ENCODE assay signal across 8 cellular contexts in the genomic region with DNA sequence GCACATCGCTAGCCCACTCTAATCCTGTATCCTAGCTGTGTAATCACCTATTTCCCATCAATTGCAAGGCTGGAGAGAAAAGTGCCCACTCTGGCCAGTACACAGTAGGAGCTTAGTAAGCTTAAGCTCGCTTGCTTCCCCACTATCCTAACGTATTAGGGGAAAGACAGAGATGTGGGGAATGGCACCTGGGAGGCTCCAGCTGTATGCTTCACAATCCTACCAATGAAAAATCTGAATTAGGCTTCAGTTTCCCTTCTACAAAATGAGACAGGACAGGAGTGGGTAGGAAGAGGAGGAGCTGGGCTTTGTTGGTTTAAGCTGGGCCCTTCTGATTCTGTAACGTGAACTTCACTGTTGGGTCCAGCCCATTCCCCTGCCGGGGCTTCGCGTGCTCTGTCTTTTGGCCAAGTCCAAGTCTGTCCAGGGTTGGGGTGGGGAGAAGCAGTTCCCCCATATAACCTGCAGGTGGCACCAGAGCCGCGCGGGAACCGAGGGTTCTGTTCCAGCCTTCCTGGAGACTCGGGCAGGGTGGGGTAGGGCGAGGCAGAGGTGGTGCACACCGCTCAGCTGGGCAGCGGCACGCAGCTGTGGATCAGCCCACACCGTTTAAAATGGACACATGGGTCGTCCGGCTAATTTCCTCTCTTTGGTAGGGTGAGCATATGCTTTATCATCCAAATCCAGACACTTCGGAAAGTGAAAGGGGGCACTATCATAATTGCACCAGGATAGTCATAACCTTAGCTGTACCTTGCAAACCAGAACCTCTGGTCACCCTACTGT.
A peak's percentile ranks its signal among the peaks of the same experiment; 100 is the strongest.
DNase-seq lines count a peak whose midpoint lies in the region; ATAC-seq, FAIRE-seq and TF ChIP-seq lines count a peak whose summit lies in the region.

No MANE protein-coding gene starts in this region.

- H3K4me1 ChIP-seq in A549 (no peaks in the 10 kb centered on the region), OCI-LY1 (ENCODE audit: insufficient read depth, low read length, severe bottlenecking) (peaks cover 4% of the 10 kb centered on the region), esophagus muscularis mucosa (peaks cover 4 to 10% (median 8%) of the 10 kb centered on the region in 4 donors)

- peak; percentile 95 for TF ChIP-seq CTCF in A549 (IDR thresholded peaks at IDR 0.05)
- TF ChIP-seq CTCF in GM13977 (IDR thresholded peaks at IDR 0.05; ENCODE audit: extremely low read depth, insufficient read depth, missing control alignments) = peak; percentile 97
- peak; percentile 94 for TF ChIP-seq CTCF in OCI-LY1 (IDR thresholded peaks at IDR 0.05; ENCODE audit: low read length)
- peak in 2 of 3 experiments; percentile 96 for TF ChIP-seq CTCF in esophagus muscularis mucosa (IDR thresholded peaks at IDR 0.05)
- TF ChIP-seq CTCF in natural killer cell (IDR thresholded peaks at IDR 0.05) = peak; percentile 93

- no peak overlapping the region for H2AFZ ChIP-seq in OCI-LY1 (ENCODE audit: low read length)

- H3K27me3 ChIP-seq in OCI-LY1 (ENCODE audit: insufficient read depth, low read length) (peaks cover 7% of the 10 kb centered on the region; the same call in 1 of the 2 replicates), esophagus muscularis mucosa (no peaks in the 10 kb centered on the region)

- DNase-seq in A549 (ENCODE audit: low read depth in 1 of 2, low spot score in 1 of 2) (peak; percentile 76 to 96), GM13977 (ENCODE audit: low spot score) (peak; percentile 79), activated T-cell treated with anti-CD3 and anti-CD28 coated beads for 4 hours (peak; percentile 65), esophagus muscularis mucosa (ENCODE audit: extremely low spot score) (peak; percentile 95), natural killer cell (peak; percentile 66)
- peak; percentile 78 to 90 for DNase-seq in stimulated activated effector memory CD8-positive, alpha-beta T cell treated with anti-CD3 and anti-CD28 coated beads, Interleukin-12 subunit alpha, Interleukin-12 subunit beta, amount 100 ng/mL, for 72 hours (ENCODE audit: low spot score in 2 of 2)

- TF ChIP-seq RAD21 in A549 (conservative IDR thresholded peaks at IDR 0.05 in 1 of 2, IDR thresholded peaks at IDR 0.05 in 1 of 2) = peak; percentile 97 to 98

- intact Hi-C loops in esophagus muscularis mucosa (cut with DNase I) = loop anchor here (5.0 kb wide), 1 partner anchor 283 kb away; no protein-coding TSS in a partner anchor
- intact Hi-C loops in natural killer cell (cut with micrococcal nuclease) = loop anchor here (1.0 to 5.0 kb wide), 4 partner anchors 149 to 463 kb away; no protein-coding TSS in a partner anchor

- CTCF ChIA-PET in A549 (lab: Yijun Ruan, JAX) = interaction anchor here (0.7 to 7.1 kb wide), 71 partner anchors 8 to 879 kb away, joined by 3 to 206 read pairs (median 5); a partner anchor contains a TSS

- H4K20me1 ChIP-seq in OCI-LY1 (ENCODE audit: insufficient read depth, low read length) = no peaks in the 10 kb centered on the region

- TF ChIP-seq EP300 in A549 (IDR thresholded peaks at IDR 0.05) = no peak
- no peak for TF ChIP-seq EP300 in esophagus muscularis mucosa (IDR thresholded peaks at IDR 0.05)

- H3K36me3 Mint-ChIP-seq in natural killer cell = no peaks in the 10 kb centered on the region
- H3K36me3 Mint-ChIP-seq in stimulated activated effector memory CD8-positive, alpha-beta T cell treated with anti-CD3 and anti-CD28 coated beads, Interleukin-12 subunit alpha, Interleukin-12 subunit beta, amount 100 ng/mL, for 72 hours = no peaks in the 10 kb centered on the region

- no peaks in the 10 kb centered on the region for H3K36me3 ChIP-seq in OCI-LY1 (ENCODE audit: insufficient read depth, low read length)
- no peaks in the 10 kb centered on the region for H3K36me3 ChIP-seq in esophagus muscularis mucosa

- TF ChIP-seq POLR2A in A549 (IDR thresholded peaks at IDR 0.05; ENCODE audit: low read length) (no peak), esophagus muscularis mucosa (IDR thresholded peaks at IDR 0.05; ENCODE audit: low read depth) (no peak)

- ATAC-seq in A549 (peak; percentile 95 to 100), HG03521 (IDR thresholded peaks at IDR 0.05; ENCODE audit: unreplicated experiment) (peak; percentile 53), natural killer cell (peak; percentile 90 to 100 (median 99))
- ATAC-seq in stimulated activated effector memory CD8-positive, alpha-beta T cell treated with anti-CD3 and anti-CD28 coated beads, Interleukin-12 subunit alpha, Interleukin-12 subunit beta, amount 100 ng/mL, for 72 hours = peak; percentile 94

- H3K27ac Mint-ChIP-seq in natural killer cell = no peak overlapping the region
- H3K27ac Mint-ChIP-seq in stimulated activated effector memory CD8-positive, alpha-beta T cell treated with anti-CD3 and anti-CD28 coated beads, Interleukin-12 subunit alpha, Interleukin-12 subunit beta, amount 100 ng/mL, for 72 hours = no peak overlapping the region

- H3K9me3 ChIP-seq in A549 = no peaks in the 10 kb centered on the region
- no peaks in the 10 kb centered on the region for H3K9me3 ChIP-seq in OCI-LY1 (ENCODE audit: low read length)
- no peaks in the 10 kb centered on the region for H3K9me3 ChIP-seq in esophagus muscularis mucosa

- H3K4me3 Mint-ChIP-seq in natural killer cell = no peak overlapping the region
- H3K4me3 Mint-ChIP-seq in stimulated activated effector memory CD8-positive, alpha-beta T cell treated with anti-CD3 and anti-CD28 coated beads, Interleukin-12 subunit alpha, Interleukin-12 subunit beta, amount 100 ng/mL, for 72 hours = peak overlapping the region; percentile 40

- in situ Hi-C loops in GM13977 (cut with MboI; ENCODE audit: low pct_unique_long_range_greater_than_20kb, low sequenced_read_pairs, unreplicated experiment) = loop anchor here (25.0 kb wide), 1 partner anchor 278 kb away; a partner anchor contains a TSS

- no peaks in the 10 kb centered on the region for H3F3A ChIP-seq in OCI-LY1 (ENCODE audit: insufficient read depth, low read length)

- H3K27me3 Mint-ChIP-seq in natural killer cell (ENCODE audit: low read depth in 2 of 2) = peaks cover 17 to 48% of the 10 kb centered on the region in 2 donors

- peaks cover 9 to 13% of the 10 kb centered on the region in 2 donors for H3K4me1 Mint-ChIP-seq in natural killer cell
- peaks cover 13% of the 10 kb centered on the region for H3K4me1 Mint-ChIP-seq in stimulated activated effector memory CD8-positive, alpha-beta T cell treated with anti-CD3 and anti-CD28 coated beads, Interleukin-12 subunit alpha, Interleukin-12 subunit beta, amount 100 ng/mL, for 72 hours

- peak overlapping the region; percentile 72 for H3K4me2 ChIP-seq in A549
- H3K4me2 ChIP-seq in OCI-LY1 (ENCODE audit: low read length) = peak overlapping the region; percentile 44

- no peaks in the 10 kb centered on the region for H3K79me2 ChIP-seq in OCI-LY1 (ENCODE audit: insufficient read depth, low read length)

- FAIRE-seq in A549 (lab: Jason Lieb, UNC) = no peak

- no peaks in the 10 kb centered on the region for H3K9me3 Mint-ChIP-seq in natural killer cell
- no peaks in the 10 kb centered on the region for H3K9me3 Mint-ChIP-seq in stimulated activated effector memory CD8-positive, alpha-beta T cell treated with anti-CD3 and anti-CD28 coated beads, Interleukin-12 subunit alpha, Interleukin-12 subunit beta, amount 100 ng/mL, for 72 hours

- H3K9me2 ChIP-seq in OCI-LY1 (ENCODE audit: low read depth, low read length) = no peaks in the 10 kb centered on the region

- H3K9ac ChIP-seq in OCI-LY1 (ENCODE audit: low read length) = no peak overlapping the region

- POLR2A ChIA-PET in A549 (lab: Yijun Ruan, JAX) = no interaction called here

- H3K27ac ChIP-seq in A549 = peak overlapping the region in 1 of 2 experiments; percentile 67; a peak in 3 of 6 replicates
- H3K27ac ChIP-seq in OCI-LY1 (ENCODE audit: low read depth, low read length, poor library complexity, severe bottlenecking) = no peak overlapping the region
- H3K27ac ChIP-seq in esophagus muscularis mucosa (replicated peaks in 1 of 4) = no peak overlapping the region

- peak overlapping the region; percentile 20; the same call in 2 of the 3 replicates for H3K4me3 ChIP-seq in A549
- H3K4me3 ChIP-seq in OCI-LY1 (ENCODE audit: low read depth, low read length, poor library complexity, severe bottlenecking) = no peak overlapping the region
- peak overlapping the region; percentile 18 to 52 (median 26) for H3K4me3 ChIP-seq in esophagus muscularis mucosa

- WGBS in A549 (ENCODE audit: missing lambda C conversion rate) = 9% methylated on average over 20 of the region's 20 CpGs
- WGBS in esophagus muscularis mucosa = 14% methylated on average over 18 of the region's 20 CpGs

TF ChIP-seq in A549, 52 proteins besides CTCF, POLR2A, EP300 and RAD21 (continues in another document):
- TF ChIP-seq HOXB13 (CRISPR knock-in tag; IDR thresholded peaks at IDR 0.05; ENCODE audit: low read depth) (no peak), NR3C1 (IDR thresholded peaks at IDR 0.05) (no peak), FOSB (CRISPR knock-in tag; IDR thresholded peaks at IDR 0.05) (no peak), SMC3 (IDR thresholded peaks at IDR 0.05) (peak; percentile 82), GATA3 (IDR thresholded peaks at IDR 0.05; ENCODE audit: borderline replicate concordance) (no peak), ZFP36 (IDR thresholded peaks at IDR 0.05; ENCODE audit: borderline replicate concordance, partially characterized antibody) (no peak), CEBPB (IDR thresholded peaks at IDR 0.05) (no peak), TFCP2L1 (CRISPR knock-in tag; IDR thresholded peaks at IDR 0.05) (0 out of 2 replicates have a peak, but pooled peaks have one; percentile 28), CBX8 (IDR thresholded peaks at IDR 0.05) (no peak), MYC (IDR thresholded peaks at IDR 0.05; ENCODE audit: borderline replicate concordance, low read length) (no peak), NFE2L2 (conservative IDR thresholded peaks at IDR 0.05; ENCODE audit: low read length) (no peak)
- TF ChIP-seq, protein P1, sequence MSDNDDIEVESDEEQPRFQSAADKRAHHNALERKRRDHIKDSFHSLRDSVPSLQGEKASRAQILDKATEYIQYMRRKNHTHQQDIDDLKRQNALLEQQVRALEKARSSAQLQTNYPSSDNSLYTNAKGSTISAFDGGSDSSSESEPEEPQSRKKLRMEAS (IDR thresholded peaks at IDR 0.05) = peak; percentile 37; the same call in 1 of the 2 replicates
- TF ChIP-seq, protein P2, sequence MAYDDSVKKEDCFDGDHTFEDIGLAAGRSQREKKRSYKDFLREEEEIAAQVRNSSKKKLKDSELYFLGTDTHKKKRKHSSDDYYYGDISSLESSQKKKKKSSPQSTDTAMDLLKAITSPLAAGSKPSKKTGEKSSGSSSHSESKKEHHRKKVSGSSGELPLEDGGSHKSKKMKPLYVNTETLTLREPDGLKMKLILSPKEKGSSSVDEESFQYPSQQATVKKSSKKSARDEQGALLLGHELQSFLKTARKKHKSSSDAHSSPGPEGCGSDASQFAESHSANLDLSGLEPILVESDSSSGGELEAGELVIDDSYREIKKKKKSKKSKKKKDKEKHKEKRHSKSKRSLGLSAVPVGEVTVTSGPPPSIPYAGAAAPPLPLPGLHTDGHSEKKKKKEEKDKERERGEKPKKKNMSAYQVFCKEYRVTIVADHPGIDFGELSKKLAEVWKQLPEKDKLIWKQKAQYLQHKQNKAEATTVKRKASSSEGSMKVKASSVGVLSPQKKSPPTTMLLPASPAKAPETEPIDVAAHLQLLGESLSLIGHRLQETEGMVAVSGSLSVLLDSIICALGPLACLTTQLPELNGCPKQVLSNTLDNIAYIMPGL (CRISPR knock-in tag; IDR thresholded peaks at IDR 0.05; ENCODE audit: borderline replicate concordance) = no peak
